ENCODE assay signal across 18 cellular contexts in genomic region chr2:23453936-23454460, GRCh38.
A peak's percentile ranks its signal among the peaks of the same experiment; 100 is the strongest.
DNase-seq lines count a peak whose midpoint lies in the region; ATAC-seq, FAIRE-seq and TF ChIP-seq lines count a peak whose summit lies in the region.
"Had no signal": no experiment of that assay in that cellular context is flagged by ENCODE, and none has a peak within 500 bp of the region (broad histone marks: within the 10 kb centered on the region; RNA-seq: fewer than 3 reads in every experiment).

No MANE protein-coding gene starts in this region.

- TF ChIP-seq EP300 in GM12878 (IDR thresholded peaks at IDR 0.05; ENCODE audit: borderline replicate concordance in 1 of 2, control insufficient read depth in 1 of 2, low read depth in 2 of 2, low read length in 2 of 2) = no peak

- ATAC-seq in GM12878 = peak; percentile 34
- no peak for ATAC-seq in HG03439 (IDR thresholded peaks at IDR 0.05; ENCODE audit: unreplicated experiment)
- ATAC-seq: PC-3, right cardiac atrium had no signal

- H3K36me3 ChIP-seq in GM12878 (ENCODE audit: control insufficient read depth in 2 of 2, insufficient read depth in 2 of 2, low read length in 1 of 2) = no peaks in the 10 kb centered on the region; a peak in 1 of 4 replicates
- no peaks in the 10 kb centered on the region for H3K36me3 ChIP-seq in testis (ENCODE audit: low read depth, missing control alignments)
- H3K36me3 ChIP-seq: left lung, suprapubic skin had no signal

- no peak for TF ChIP-seq RAD21 in GM12878 (IDR thresholded peaks at IDR 0.05; ENCODE audit: insufficient read depth, low read depth, low read length)

- WGBS in GM12878 (ENCODE audit: insufficient coverage, insufficient replicate concordance, low lambda C conversion rate, missing lambda C conversion rate) = 65% methylated on average over 9 of the region's 10 CpGs
- WGBS in testis, 2 donors = 73 to 77% methylated on average over 10 of the region's 10 CpGs

- RAD21 ChIA-PET in GM12878 (lab: Charles Lee; ENCODE audit: unreplicated experiment) = interaction anchor here (1.3 to 3.0 kb wide), 2 partner anchors 50 to 53 kb away, joined by 9 to 16 read pairs; no protein-coding TSS in a partner anchor

- POLR2A ChIA-PET in GM12878 (lab: Charles Lee) = interaction anchor here (0.6 to 2.4 kb wide), 5 partner anchors 18 to 78 kb away, joined by 4 to 8 read pairs (median 4); no protein-coding TSS in a partner anchor

- no peak for TF ChIP-seq CTCF in GM12878 (IDR thresholded peaks at IDR 0.05 in 2 of 3, conservative IDR thresholded peaks at IDR 0.05 in 1 of 3; ENCODE audit: control insufficient read depth in 2 of 3, extremely low read depth in 1 of 3, insufficient read depth in 1 of 3, low read depth in 3 of 3, low read length in 3 of 3)
- TF ChIP-seq CTCF in testis (IDR thresholded peaks at IDR 0.05) = no peak

- H3K9me3 ChIP-seq in GM12878 (replicated peaks; ENCODE audit: control insufficient read depth, insufficient read depth, low read length) = no peaks in the 10 kb centered on the region
- no peaks in the 10 kb centered on the region for H3K9me3 ChIP-seq in testis
- H3K9me3 ChIP-seq: left lung, SJCRH30, suprapubic skin had no signal

- intact Hi-C loops in GM12878 (cut with micrococcal nuclease; ENCODE audit: unreplicated experiment) (loop anchor here (1.0 to 5.0 kb wide), 2 partner anchors 52 to 74 kb away; no protein-coding TSS in a partner anchor), testis (cut with DNase I; ENCODE audit: low total_unique reads) (no loop called here)

- no peaks in the 10 kb centered on the region for H3K79me2 ChIP-seq in GM12878 (ENCODE audit: control insufficient read depth, insufficient read depth, low read length)

- no TSS peak for BruUV-seq in GM12878 (replicated peaks; lab: Mats Ljungman, UMichigan)

- H2AFZ ChIP-seq in GM12878 (ENCODE audit: control insufficient read depth, low read depth, low read length) = no peak overlapping the region

- H3K4me1 ChIP-seq in GM12878 (ENCODE audit: control insufficient read depth, insufficient read depth, low read length) = peaks cover 31% of the 10 kb centered on the region
- H3K4me1 ChIP-seq in testis = no peaks in the 10 kb centered on the region
- H3K4me1 ChIP-seq: suprapubic skin had no signal

- peak; percentile 6 for DNase-seq in HCEC 1CT
- DNase-seq in GM12878 (ENCODE audit: low read depth, low spot score) = no peak
- DNase-seq in left kidney (ENCODE audit: low read depth, low spot score) = peak; percentile 23
- peak; percentile 21 for DNase-seq in renal cortical epithelial cell (ENCODE audit: low read depth)
- no peak for DNase-seq in testis
- DNase-seq in NCI-H2029 (lab: John Stamatoyannopoulos, UW) = no peak
- no peak for DNase-seq in activated CD8-positive, alpha-beta memory T cell treated with anti-CD3 and anti-CD28 coated beads for 24 hours
- DNase-seq: activated naive CD4-positive, alpha-beta T cell; amygdala; CD4-positive, CD25-positive, alpha-beta regulatory T cell; left lung; midbrain; occipital lobe; PC-3; right cardiac atrium; SJCRH30 had no signal

- no peaks in the 10 kb centered on the region for H3K27me3 ChIP-seq in GM12878 (replicated peaks in 1 of 2; ENCODE audit: control insufficient read depth in 2 of 2, insufficient read depth in 2 of 2, low read length in 1 of 2)
- H3K27me3 ChIP-seq in testis = no peaks in the 10 kb centered on the region
- H3K27me3 ChIP-seq: SJCRH30, suprapubic skin had no signal

- H3K4me3 ChIP-seq in GM12878 (no peak overlapping the region), testis (no peak overlapping the region)
- H3K4me3 ChIP-seq: left lung, suprapubic skin had no signal

- in situ Hi-C loops in GM12878 (cut with MboI) = no loop called here

- FAIRE-seq in GM12878 (lab: Jason Lieb, UNC) = no peak

- H3K27ac ChIP-seq in GM12878 (ENCODE audit: control insufficient read depth, insufficient read depth) (no peak overlapping the region; the same call in 1 of the 2 replicates), testis (no peak overlapping the region)
- H3K27ac ChIP-seq: left lung, suprapubic skin had no signal

- H3K4me2 ChIP-seq in GM12878 (ENCODE audit: control insufficient read depth, insufficient read depth) = no peak overlapping the region

- CTCF ChIA-PET in GM12878 (lab: Yijun Ruan, JAX) = interaction anchor here (1.3 to 2.7 kb wide), 3 partner anchors 50 to 255 kb away, joined by 4 to 11 read pairs (median 4); no protein-coding TSS in a partner anchor

- TF ChIP-seq POLR2A in GM12878 (IDR thresholded peaks at IDR 0.05; ENCODE audit: low read depth, low read length) (no peak), testis (IDR thresholded peaks at IDR 0.05) (no peak)

- no peak overlapping the region for H3K9ac ChIP-seq in GM12878 (ENCODE audit: control insufficient read depth, insufficient read depth, low read length)

- SMC1A ChIA-PET in GM12878 (lab: Charles Lee; ENCODE audit: uncharacterized antibody, unreplicated experiment) = interaction anchor here (0.8 to 2.7 kb wide), 6 partner anchors 10 to 73 kb away, joined by 3 to 14 read pairs (median 3); no protein-coding TSS in a partner anchor

- peaks cover 4% of the 10 kb centered on the region; the same call in 1 of the 2 replicates for H4K20me1 ChIP-seq in GM12878 (ENCODE audit: control insufficient read depth, insufficient read depth)

TF ChIP-seq in GM12878, 131 proteins besides CTCF, POLR2A, EP300 and RAD21:
- TF ChIP-seq ZNF24 (IDR thresholded peaks at IDR 0.05) = no peak
- TF ChIP-seq NBN (IDR thresholded peaks at IDR 0.05) = no peak
- 0 out of 2 replicates have a peak, but pooled peaks have one; percentile 21 for TF ChIP-seq RAD51 (IDR thresholded peaks at IDR 0.05)

Comparison
In these comparisons a context has a peak if more than half of its experiments do, and no peak if none do; other contexts are left out.
1. DNase-seq: peak in HCEC 1CT (single experiment), left kidney (single experiment) and renal cortical epithelial cell (single experiment); none in GM12878 (single experiment), testis (single experiment), NCI-H2029 (single experiment) and activated CD8-positive, alpha-beta memory T cell treated with anti-CD3 and anti-CD28 coated beads for 24 hours (single experiment).